ENCODE assay signal across 1 cellular context in genomic region chr9:101427957-101428655, GRCh38.
TF ChIP-seq lines count a peak whose summit lies in the region.

No MANE protein-coding gene starts in this region.

TF ChIP-seq in HepG2, 621 proteins besides CTCF, POLR2A, EP300 and RAD21:
- no peak for TF ChIP-seq FOXP1 (IDR thresholded peaks at IDR 0.05)
- peak; percentile 33; the same call in 1 of the 2 replicates for TF ChIP-seq FOXP1 (CRISPR knock-in tag; IDR thresholded peaks at IDR 0.05)
- 0 out of 2 replicates have a peak, but pooled peaks have one; percentile 10 for TF ChIP-seq MIXL1 (CRISPR knock-in tag; IDR thresholded peaks at IDR 0.05)
- TF ChIP-seq ZNF644 (CRISPR knock-in tag; IDR thresholded peaks at IDR 0.05; ENCODE audit: low read depth): 0 out of 2 replicates have a peak, but pooled peaks have one; percentile 34
- TF ChIP-seq RCOR2 (CRISPR knock-in tag; IDR thresholded peaks at IDR 0.05): 0 out of 2 replicates have a peak, but pooled peaks have one; percentile 36
- TF ChIP-seq JARID2 (CRISPR knock-in tag; IDR thresholded peaks at IDR 0.05; ENCODE audit: insufficient replicate concordance): no peak
- 0 out of 2 replicates have a peak, but pooled peaks have one; percentile 19 for TF ChIP-seq FOSL2 (CRISPR knock-in tag; IDR thresholded peaks at IDR 0.05)
- TF ChIP-seq ZNF629 (CRISPR knock-in tag; conservative IDR thresholded peaks at IDR 0.05): 0 out of 2 replicates have a peak, but pooled peaks have one; percentile 10
- TF ChIP-seq KDM3A (CRISPR knock-in tag; IDR thresholded peaks at IDR 0.05; ENCODE audit: low read depth): no peak
